ENCODE assay signal across 19 cellular contexts in genomic region chr7:89357121-89357520, GRCh38.
DNase-seq lines count a peak whose midpoint lies in the region; ATAC-seq and TF ChIP-seq lines count a peak whose summit lies in the region.
"Had no signal": no experiment of that assay in that cellular context is flagged by ENCODE, and none has a peak within 500 bp of the region (broad histone marks: within the 10 kb centered on the region; RNA-seq: fewer than 3 reads in every experiment).

No MANE protein-coding gene starts in this region.

- no peaks in the 10 kb centered on the region for H4K20me1 ChIP-seq in DND-41 (ENCODE audit: insufficient read depth, low read length)
- H4K20me1 ChIP-seq: BLaER1 treated with 17β-estradiol and CSF1 and Interleukin-3, amounts not matched to agents 10 nM and 100 nM had no signal

- peaks cover 4% of the 10 kb centered on the region; the same call in 1 of the 2 replicates for H3K4me1 ChIP-seq in DND-41 (ENCODE audit: insufficient read depth, low read length)
- peaks cover 0 to 7% of the 10 kb centered on the region in 2 donors for H3K4me1 ChIP-seq in naive thymus-derived CD4-positive, alpha-beta T cell (ENCODE audit: control insufficient read depth in 2 of 2, insufficient read depth in 2 of 2, low read length in 2 of 2)
- H3K4me1 ChIP-seq: A549; BLaER1 treated with 17β-estradiol and CSF1 and Interleukin-3, amounts not matched to agents 10 nM and 100 nM; Caco-2 had no signal

- no peaks in the 10 kb centered on the region for H3K27me3 ChIP-seq in DND-41 (ENCODE audit: insufficient read depth, low read length, poor library complexity)
- no peaks in the 10 kb centered on the region for H3K27me3 ChIP-seq in naive thymus-derived CD4-positive, alpha-beta T cell (ENCODE audit: control insufficient read depth in 2 of 2, insufficient read depth in 2 of 2, low read length in 2 of 2)
- H3K27me3 ChIP-seq: BLaER1 treated with 17β-estradiol and CSF1 and Interleukin-3, amounts not matched to agents 10 nM and 100 nM had no signal

- H3K36me3 ChIP-seq in DND-41 (ENCODE audit: insufficient read depth, low read length), result no peaks in the 10 kb centered on the region
- no peaks in the 10 kb centered on the region for H3K36me3 ChIP-seq in naive thymus-derived CD4-positive, alpha-beta T cell (ENCODE audit: control insufficient read depth in 2 of 3, insufficient read depth in 3 of 3, low read length in 3 of 3)
- H3K36me3 ChIP-seq: BLaER1 treated with 17β-estradiol and CSF1 and Interleukin-3, amounts not matched to agents 10 nM and 100 nM had no signal

- H3K27ac Mint-ChIP-seq in activated naive CD8-positive, alpha-beta T cell treated with anti-CD3 and anti-CD28 coated beads, Interleukin-2, amount 10 ng/mL, durations not matched to agents 7 days and 5 days, result no peak overlapping the region
- no peak overlapping the region for H3K27ac Mint-ChIP-seq in activated naive CD8-positive, alpha-beta T cell treated with anti-CD3 and anti-CD28 coated beads for 36 hours
- H3K27ac Mint-ChIP-seq in naive thymus-derived CD4-positive, alpha-beta T cell, result peak overlapping the region in 1 of 9 donors; percentile 12
- H3K27ac Mint-ChIP-seq: B cell; CD4-positive, alpha-beta T cell; CD8-positive, alpha-beta T cell had no signal

- no peak overlapping the region for H3K4me2 ChIP-seq in DND-41 (ENCODE audit: insufficient read depth, low read length)
- H3K4me2 ChIP-seq: A549; BLaER1 treated with 17β-estradiol and CSF1 and Interleukin-3, amounts not matched to agents 10 nM and 100 nM had no signal

- H3K4me3 ChIP-seq in DND-41 (ENCODE audit: low read depth in 1 of 2, low read length in 2 of 2), result no peak overlapping the region
- no peak overlapping the region for H3K4me3 ChIP-seq in naive thymus-derived CD4-positive, alpha-beta T cell (ENCODE audit: low read length)
- H3K4me3 ChIP-seq: A549; BLaER1 treated with 17β-estradiol and CSF1 and Interleukin-3, amounts not matched to agents 10 nM and 100 nM; GM12878 had no signal

- TF ChIP-seq CTCF in DND-41 (IDR thresholded peaks at IDR 0.05; ENCODE audit: borderline replicate concordance, extremely low read depth, low read length, poor library complexity, severe bottlenecking), result no peak

- H3K27me3 Mint-ChIP-seq in activated naive CD8-positive, alpha-beta T cell treated with anti-CD3 and anti-CD28 coated beads, Interleukin-2, amount 10 ng/mL, durations not matched to agents 7 days and 5 days, result no peaks in the 10 kb centered on the region
- H3K27me3 Mint-ChIP-seq in activated naive CD8-positive, alpha-beta T cell treated with anti-CD3 and anti-CD28 coated beads for 36 hours, result no peaks in the 10 kb centered on the region
- no peaks in the 10 kb centered on the region for H3K27me3 Mint-ChIP-seq in naive thymus-derived CD4-positive, alpha-beta T cell
- H3K27me3 Mint-ChIP-seq: B cell; CD4-positive, alpha-beta T cell had no signal

- H3K9me3 ChIP-seq in DND-41 (ENCODE audit: insufficient read depth, low read length, severe bottlenecking), result peaks cover 2% of the 10 kb centered on the region
- H3K9me3 ChIP-seq in naive thymus-derived CD4-positive, alpha-beta T cell (ENCODE audit: control insufficient read depth in 2 of 3, low read length in 3 of 3), result no peaks in the 10 kb centered on the region
- H3K9me3 ChIP-seq: A549; BLaER1 treated with 17β-estradiol and CSF1 and Interleukin-3, amounts not matched to agents 10 nM and 100 nM; Caco-2 had no signal

- peak; percentile 39 for ATAC-seq in activated naive CD8-positive, alpha-beta T cell treated with anti-CD3 and anti-CD28 coated beads, Interleukin-2, amount 10 ng/mL, durations not matched to agents 7 days and 5 days (ENCODE audit: low read depth)
- ATAC-seq in DND-41 (ENCODE audit: insufficient read depth, low read depth) (peak; percentile 58; the same call in 2 of the 3 replicates), GM18907 (IDR thresholded peaks at IDR 0.05; ENCODE audit: unreplicated experiment) (no peak)
- ATAC-seq in naive thymus-derived CD4-positive, alpha-beta T cell, result no peak
- ATAC-seq: A549; CD8-positive, alpha-beta T cell; GM12878 had no signal

- CTCF ChIA-PET in naive thymus-derived CD4-positive, alpha-beta T cell (lab: Charles Lee), result interaction anchor here (1.6 kb wide), 1 partner anchor 266 kb away, joined by 7 read pairs; no protein-coding TSS in a partner anchor

- POLR2A ChIA-PET in activated naive CD8-positive, alpha-beta T cell treated with anti-CD3 and anti-CD28 coated beads, Interleukin-2, amount 10 ng/mL, durations not matched to agents 7 days and 5 days (lab: Charles Lee), result no interaction called here
- POLR2A ChIA-PET in naive thymus-derived CD4-positive, alpha-beta T cell (lab: Charles Lee), result no interaction called here

- peaks cover 7% of the 10 kb centered on the region for H3K4me1 Mint-ChIP-seq in activated naive CD8-positive, alpha-beta T cell treated with anti-CD3 and anti-CD28 coated beads, Interleukin-2, amount 10 ng/mL, durations not matched to agents 7 days and 5 days
- peaks cover 9% of the 10 kb centered on the region for H3K4me1 Mint-ChIP-seq in activated naive CD8-positive, alpha-beta T cell treated with anti-CD3 and anti-CD28 coated beads for 36 hours
- peaks cover 6 to 25% (median 16%) of the 10 kb centered on the region in 7 donors for H3K4me1 Mint-ChIP-seq in naive thymus-derived CD4-positive, alpha-beta T cell
- H3K4me1 Mint-ChIP-seq: B cell had no signal

- no peak for DNase-seq in activated naive CD8-positive, alpha-beta T cell treated with anti-CD3 and anti-CD28 coated beads, Interleukin-2, amount 10 ng/mL, durations not matched to agents 7 days and 5 days
- no peak for DNase-seq in activated naive CD8-positive, alpha-beta T cell treated with anti-CD3 and anti-CD28 coated beads for 36 hours
- DNase-seq in DND-41, result no peak
- DNase-seq in naive thymus-derived CD4-positive, alpha-beta T cell, result peak in 5 of 9 donors; percentile 0 to 17 (median 2)
- DNase-seq: AML-193; Caco-2; Calu3; CD4-positive, alpha-beta T cell; CD8-positive, alpha-beta T cell; DMS79 treated with DMSO at 0.1 percent for 48 hours; EL; GDM1 had no signal

- H3K36me3 Mint-ChIP-seq in activated naive CD8-positive, alpha-beta T cell treated with anti-CD3 and anti-CD28 coated beads, Interleukin-2, amount 10 ng/mL, durations not matched to agents 7 days and 5 days, result no peaks in the 10 kb centered on the region
- H3K36me3 Mint-ChIP-seq in activated naive CD8-positive, alpha-beta T cell treated with anti-CD3 and anti-CD28 coated beads for 36 hours, result no peaks in the 10 kb centered on the region
- no peaks in the 10 kb centered on the region for H3K36me3 Mint-ChIP-seq in naive thymus-derived CD4-positive, alpha-beta T cell
- H3K36me3 Mint-ChIP-seq: CD8-positive, alpha-beta T cell had no signal

- peaks cover 3% of the 10 kb centered on the region for H3K9me3 Mint-ChIP-seq in activated naive CD8-positive, alpha-beta T cell treated with anti-CD3 and anti-CD28 coated beads, Interleukin-2, amount 10 ng/mL, durations not matched to agents 7 days and 5 days
- peaks cover 5% of the 10 kb centered on the region for H3K9me3 Mint-ChIP-seq in activated naive CD8-positive, alpha-beta T cell treated with anti-CD3 and anti-CD28 coated beads for 36 hours
- peaks cover 0 to 9% (median 3%) of the 10 kb centered on the region in 11 donors for H3K9me3 Mint-ChIP-seq in naive thymus-derived CD4-positive, alpha-beta T cell

- intact Hi-C loops in naive thymus-derived CD4-positive, alpha-beta T cell (cut with micrococcal nuclease), result loop anchor here in 1 of 2 donors (5.0 kb wide), 1 partner anchor 265 kb away; no protein-coding TSS in a partner anchor

- no peak overlapping the region for H2AFZ ChIP-seq in DND-41 (ENCODE audit: low read depth, low read length)

- H3K27ac ChIP-seq in DND-41 (ENCODE audit: low read length), result no peak overlapping the region
- no peak overlapping the region for H3K27ac ChIP-seq in naive thymus-derived CD4-positive, alpha-beta T cell (ENCODE audit: low read depth, low read length)
- H3K27ac ChIP-seq: 22Rv1; A549; BLaER1 treated with 17β-estradiol and CSF1 and Interleukin-3, amounts not matched to agents 10 nM and 100 nM; C4-2B had no signal

- no peak overlapping the region for H3K4me3 Mint-ChIP-seq in activated naive CD8-positive, alpha-beta T cell treated with anti-CD3 and anti-CD28 coated beads, Interleukin-2, amount 10 ng/mL, durations not matched to agents 7 days and 5 days
- H3K4me3 Mint-ChIP-seq in activated naive CD8-positive, alpha-beta T cell treated with anti-CD3 and anti-CD28 coated beads for 36 hours, result no peak overlapping the region
- H3K4me3 Mint-ChIP-seq in naive thymus-derived CD4-positive, alpha-beta T cell, result peak overlapping the region in 5 of 10 donors; percentile 2 to 26 (median 9)
- H3K4me3 Mint-ChIP-seq: B cell; CD4-positive, alpha-beta T cell; CD8-positive, alpha-beta T cell had no signal

- no peaks in the 10 kb centered on the region for H3K79me2 ChIP-seq in DND-41 (ENCODE audit: insufficient read depth, low read length)

- H3K9ac ChIP-seq in DND-41 (ENCODE audit: low read depth, low read length), result no peak overlapping the region
- H3K9ac ChIP-seq: BLaER1 treated with 17β-estradiol and CSF1 and Interleukin-3, amounts not matched to agents 10 nM and 100 nM had no signal

Comparison
In these comparisons a context has a peak if more than half of its experiments do, and no peak if none do; other contexts are left out.
1. ATAC-seq: peak in activated naive CD8-positive, alpha-beta T cell treated with anti-CD3 and anti-CD28 coated beads, Interleukin-2, amount 10 ng/mL, durations not matched to agents 7 days and 5 days (single experiment) and DND-41 (single experiment); none in naive thymus-derived CD4-positive, alpha-beta T cell (single experiment) and GM18907 (single experiment).
2. DNase-seq: peak in naive thymus-derived CD4-positive, alpha-beta T cell (5 of 9); none in activated naive CD8-positive, alpha-beta T cell treated with anti-CD3 and anti-CD28 coated beads, Interleukin-2, amount 10 ng/mL, durations not matched to agents 7 days and 5 days (single experiment), activated naive CD8-positive, alpha-beta T cell treated with anti-CD3 and anti-CD28 coated beads for 36 hours (single experiment) and DND-41 (single experiment).